ENCODE assay signal across 18 cellular contexts in genomic region chr1:245276426-245276825, GRCh38.
"Had no signal": no experiment of that assay in that cellular context is flagged by ENCODE, and none has a peak within 500 bp of the region (broad histone marks: within the 10 kb centered on the region; RNA-seq: fewer than 3 reads in every experiment).

No MANE protein-coding gene starts in this region.

- H3K27ac ChIP-seq: neural progenitor cell, ovary, psoas muscle, tibial nerve, vagina had no signal

- ATAC-seq: left colon, psoas muscle, right cardiac atrium had no signal

- H3K27me3 ChIP-seq: neural progenitor cell, ovary, tibial nerve, vagina had no signal

- H2AFZ ChIP-seq: neural progenitor cell had no signal

- H3K4me3 ChIP-seq: lung, neural progenitor cell, ovary, psoas muscle, tibial nerve, vagina had no signal

- H3K9ac ChIP-seq: neural progenitor cell had no signal

- H3K36me3 ChIP-seq: neural progenitor cell, ovary, tibial nerve, vagina had no signal

- H3K4me1 ChIP-seq: psoas muscle, tibial nerve, vagina had no signal

- H3K4me2 ChIP-seq: neural progenitor cell had no signal

- H3K9me3 ChIP-seq: ovary, psoas muscle, vagina had no signal

- FAIRE-seq: islet of Langerhans had no signal

- DNase-seq: activated B cell treated with CpG ODN at 0.5 μM for 24 hours; activated CD4-positive, alpha-beta memory T cell treated with anti-CD3 and anti-CD28 coated beads for 36 hours; activated CD4-positive, alpha-beta T cell treated with anti-CD3 and anti-CD28 coated beads for 4 hours; activated naive CD4-positive, alpha-beta T cell; activated naive CD8-positive, alpha-beta T cell treated with anti-CD3 and anti-CD28 coated beads, Interleukin-2, amount 10 ng/mL, durations not matched to agents 7 days and 5 days; amygdala; foreskin melanocyte; glutamatergic neuron; hippocampal formation; left colon; ovary; psoas muscle; right cardiac atrium had no signal
